1 cellular context compared by ENCODE assay signal in the genomic region with DNA sequence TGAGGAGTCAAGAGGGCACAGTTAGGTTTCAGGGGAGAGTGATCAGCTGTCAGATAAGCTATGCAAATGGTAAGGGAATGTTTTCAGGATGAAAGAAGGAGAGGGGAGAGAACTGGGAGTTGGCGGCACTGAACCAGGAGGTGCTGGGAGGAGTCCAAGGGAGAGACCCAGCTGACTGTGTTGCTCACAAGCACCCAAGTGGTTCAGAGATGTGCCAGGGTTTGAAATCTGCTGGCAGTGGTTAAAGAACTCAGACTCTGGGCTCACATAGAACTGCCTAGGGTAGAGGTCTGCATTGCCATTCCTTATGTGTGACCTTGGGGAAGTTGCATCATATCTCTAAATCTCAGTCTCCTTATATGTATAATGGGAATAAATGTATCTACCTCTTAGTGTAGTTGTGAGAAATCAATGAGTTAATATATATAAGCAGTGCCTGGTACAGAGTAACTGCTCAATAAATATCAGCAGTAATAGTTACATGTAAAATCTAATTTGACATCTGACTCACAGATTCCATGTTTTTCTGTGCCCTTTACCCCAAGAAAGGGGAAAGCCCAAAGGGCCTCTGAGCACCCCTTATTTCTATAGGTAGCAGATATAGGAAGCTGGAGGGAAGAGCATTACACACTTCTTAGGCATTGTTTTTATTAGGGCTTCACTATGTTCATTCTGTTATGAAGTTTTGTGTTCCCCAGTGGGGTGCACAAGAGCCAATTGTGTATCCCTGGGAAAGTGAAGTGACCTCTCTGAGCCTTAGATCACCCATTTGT.
TF ChIP-seq lines count a peak whose summit lies in the region.

No MANE protein-coding gene starts in this region.

TF ChIP-seq in GM23338, 12 proteins besides CTCF, POLR2A, EP300 and RAD21 (continued from another document):
- TF ChIP-seq, protein P1, sequence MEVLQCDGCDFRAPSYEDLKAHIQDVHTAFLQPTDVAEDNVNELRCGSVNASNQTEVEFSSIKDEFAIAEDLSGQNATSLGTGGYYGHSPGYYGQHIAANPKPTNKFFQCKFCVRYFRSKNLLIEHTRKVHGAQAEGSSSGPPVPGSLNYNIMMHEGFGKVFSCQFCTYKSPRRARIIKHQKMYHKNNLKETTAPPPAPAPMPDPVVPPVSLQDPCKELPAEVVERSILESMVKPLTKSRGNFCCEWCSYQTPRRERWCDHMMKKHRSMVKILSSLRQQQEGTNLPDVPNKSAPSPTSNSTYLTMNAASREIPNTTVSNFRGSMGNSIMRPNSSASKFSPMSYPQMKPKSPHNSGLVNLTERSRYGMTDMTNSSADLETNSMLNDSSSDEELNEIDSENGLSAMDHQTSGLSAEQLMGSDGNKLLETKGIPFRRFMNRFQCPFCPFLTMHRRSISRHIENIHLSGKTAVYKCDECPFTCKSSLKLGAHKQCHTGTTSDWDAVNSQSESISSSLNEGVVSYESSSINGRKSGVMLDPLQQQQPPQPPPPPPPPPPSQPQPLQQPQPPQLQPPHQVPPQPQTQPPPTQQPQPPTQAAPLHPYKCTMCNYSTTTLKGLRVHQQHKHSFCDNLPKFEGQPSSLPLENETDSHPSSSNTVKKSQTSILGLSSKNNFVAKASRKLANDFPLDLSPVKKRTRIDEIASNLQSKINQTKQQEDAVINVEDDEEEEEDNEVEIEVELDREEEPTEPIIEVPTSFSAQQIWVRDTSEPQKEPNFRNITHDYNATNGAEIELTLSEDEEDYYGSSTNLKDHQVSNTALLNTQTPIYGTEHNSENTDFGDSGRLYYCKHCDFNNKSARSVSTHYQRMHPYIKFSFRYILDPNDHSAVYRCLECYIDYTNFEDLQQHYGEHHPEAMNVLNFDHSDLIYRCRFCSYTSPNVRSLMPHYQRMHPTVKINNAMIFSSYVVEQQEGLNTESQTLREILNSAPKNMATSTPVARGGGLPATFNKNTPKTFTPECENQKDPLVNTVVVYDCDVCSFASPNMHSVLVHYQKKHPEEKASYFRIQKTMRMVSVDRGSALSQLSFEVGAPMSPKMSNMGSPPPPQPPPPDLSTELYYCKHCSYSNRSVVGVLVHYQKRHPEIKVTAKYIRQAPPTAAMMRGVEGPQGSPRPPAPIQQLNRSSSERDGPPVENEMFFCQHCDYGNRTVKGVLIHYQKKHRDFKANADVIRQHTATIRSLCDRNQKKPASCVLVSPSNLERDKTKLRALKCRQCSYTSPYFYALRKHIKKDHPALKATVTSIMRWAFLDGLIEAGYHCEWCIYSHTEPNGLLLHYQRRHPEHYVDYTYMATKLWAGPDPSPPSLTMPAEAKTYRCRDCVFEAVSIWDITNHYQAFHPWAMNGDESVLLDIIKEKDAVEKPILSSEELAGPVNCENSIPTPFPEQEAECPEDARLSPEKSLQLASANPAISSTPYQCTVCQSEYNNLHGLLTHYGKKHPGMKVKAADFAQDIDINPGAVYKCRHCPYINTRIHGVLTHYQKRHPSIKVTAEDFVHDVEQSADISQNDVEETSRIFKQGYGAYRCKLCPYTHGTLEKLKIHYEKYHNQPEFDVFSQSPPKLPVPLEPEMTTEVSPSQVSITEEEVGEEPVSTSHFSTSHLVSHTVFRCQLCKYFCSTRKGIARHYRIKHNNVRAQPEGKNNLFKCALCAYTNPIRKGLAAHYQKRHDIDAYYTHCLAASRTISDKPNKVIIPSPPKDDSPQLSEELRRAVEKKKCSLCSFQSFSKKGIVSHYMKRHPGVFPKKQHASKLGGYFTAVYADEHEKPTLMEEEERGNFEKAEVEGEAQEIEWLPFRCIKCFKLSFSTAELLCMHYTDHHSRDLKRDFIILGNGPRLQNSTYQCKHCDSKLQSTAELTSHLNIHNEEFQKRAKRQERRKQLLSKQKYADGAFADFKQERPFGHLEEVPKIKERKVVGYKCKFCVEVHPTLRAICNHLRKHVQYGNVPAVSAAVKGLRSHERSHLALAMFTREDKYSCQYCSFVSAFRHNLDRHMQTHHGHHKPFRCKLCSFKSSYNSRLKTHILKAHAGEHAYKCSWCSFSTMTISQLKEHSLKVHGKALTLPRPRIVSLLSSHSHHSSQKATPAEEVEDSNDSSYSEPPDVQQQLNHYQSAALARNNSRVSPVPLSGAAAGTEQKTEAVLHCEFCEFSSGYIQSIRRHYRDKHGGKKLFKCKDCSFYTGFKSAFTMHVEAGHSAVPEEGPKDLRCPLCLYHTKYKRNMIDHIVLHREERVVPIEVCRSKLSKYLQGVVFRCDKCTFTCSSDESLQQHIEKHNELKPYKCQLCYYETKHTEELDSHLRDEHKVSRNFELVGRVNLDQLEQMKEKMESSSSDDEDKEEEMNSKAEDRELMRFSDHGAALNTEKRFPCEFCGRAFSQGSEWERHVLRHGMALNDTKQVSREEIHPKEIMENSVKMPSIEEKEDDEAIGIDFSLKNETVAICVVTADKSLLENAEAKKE (CRISPR knock-in tag; IDR thresholded peaks at IDR 0.05), result no peak
- TF ChIP-seq EZH2phosphoT487 (IDR thresholded peaks at IDR 0.05; ENCODE audit: unreplicated experiment), result no peak
- no peak for TF ChIP-seq ZNF114 (CRISPR knock-in tag; IDR thresholded peaks at IDR 0.05)
- TF ChIP-seq, protein P2, sequence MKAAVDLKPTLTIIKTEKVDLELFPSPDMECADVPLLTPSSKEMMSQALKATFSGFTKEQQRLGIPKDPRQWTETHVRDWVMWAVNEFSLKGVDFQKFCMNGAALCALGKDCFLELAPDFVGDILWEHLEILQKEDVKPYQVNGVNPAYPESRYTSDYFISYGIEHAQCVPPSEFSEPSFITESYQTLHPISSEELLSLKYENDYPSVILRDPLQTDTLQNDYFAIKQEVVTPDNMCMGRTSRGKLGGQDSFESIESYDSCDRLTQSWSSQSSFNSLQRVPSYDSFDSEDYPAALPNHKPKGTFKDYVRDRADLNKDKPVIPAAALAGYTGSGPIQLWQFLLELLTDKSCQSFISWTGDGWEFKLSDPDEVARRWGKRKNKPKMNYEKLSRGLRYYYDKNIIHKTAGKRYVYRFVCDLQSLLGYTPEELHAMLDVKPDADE (IDR thresholded peaks at IDR 0.05), result no peak
- TF ChIP-seq ZNF331 (CRISPR knock-in tag; IDR thresholded peaks at IDR 0.05; ENCODE audit: low read depth), result no peak
- TF ChIP-seq POLR2AphosphoS5 (IDR thresholded peaks at IDR 0.05; ENCODE audit: low read depth), result no peak
- no peak for TF ChIP-seq NANOG (IDR thresholded peaks at IDR 0.05; ENCODE audit: borderline replicate concordance)
- TF ChIP-seq, protein P3, sequence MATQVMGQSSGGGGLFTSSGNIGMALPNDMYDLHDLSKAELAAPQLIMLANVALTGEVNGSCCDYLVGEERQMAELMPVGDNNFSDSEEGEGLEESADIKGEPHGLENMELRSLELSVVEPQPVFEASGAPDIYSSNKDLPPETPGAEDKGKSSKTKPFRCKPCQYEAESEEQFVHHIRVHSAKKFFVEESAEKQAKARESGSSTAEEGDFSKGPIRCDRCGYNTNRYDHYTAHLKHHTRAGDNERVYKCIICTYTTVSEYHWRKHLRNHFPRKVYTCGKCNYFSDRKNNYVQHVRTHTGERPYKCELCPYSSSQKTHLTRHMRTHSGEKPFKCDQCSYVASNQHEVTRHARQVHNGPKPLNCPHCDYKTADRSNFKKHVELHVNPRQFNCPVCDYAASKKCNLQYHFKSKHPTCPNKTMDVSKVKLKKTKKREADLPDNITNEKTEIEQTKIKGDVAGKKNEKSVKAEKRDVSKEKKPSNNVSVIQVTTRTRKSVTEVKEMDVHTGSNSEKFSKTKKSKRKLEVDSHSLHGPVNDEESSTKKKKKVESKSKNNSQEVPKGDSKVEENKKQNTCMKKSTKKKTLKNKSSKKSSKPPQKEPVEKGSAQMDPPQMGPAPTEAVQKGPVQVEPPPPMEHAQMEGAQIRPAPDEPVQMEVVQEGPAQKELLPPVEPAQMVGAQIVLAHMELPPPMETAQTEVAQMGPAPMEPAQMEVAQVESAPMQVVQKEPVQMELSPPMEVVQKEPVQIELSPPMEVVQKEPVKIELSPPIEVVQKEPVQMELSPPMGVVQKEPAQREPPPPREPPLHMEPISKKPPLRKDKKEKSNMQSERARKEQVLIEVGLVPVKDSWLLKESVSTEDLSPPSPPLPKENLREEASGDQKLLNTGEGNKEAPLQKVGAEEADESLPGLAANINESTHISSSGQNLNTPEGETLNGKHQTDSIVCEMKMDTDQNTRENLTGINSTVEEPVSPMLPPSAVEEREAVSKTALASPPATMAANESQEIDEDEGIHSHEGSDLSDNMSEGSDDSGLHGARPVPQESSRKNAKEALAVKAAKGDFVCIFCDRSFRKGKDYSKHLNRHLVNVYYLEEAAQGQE (IDR thresholded peaks at IDR 0.05; ENCODE audit: unreplicated experiment), result no peak
